1 cellular context compared by ENCODE assay signal in genomic region chr3:49358217-49358883, GRCh38.
TF ChIP-seq lines count a peak whose summit lies in the region.

TSS of gene GPX1 (minus strand) at chr3:49358353. CDS start at chr3:49358278, 75 bp downstream.

TF ChIP-seq in HepG2, 621 proteins besides CTCF, POLR2A, EP300 and RAD21 (continued from another document and continues in another):
- TF ChIP-seq HNF1A (IDR thresholded peaks at IDR 0.05; ENCODE audit: low read depth) (no peak; the same call in 1 of the 2 replicates), HNF1A (CRISPR knock-in tag; IDR thresholded peaks at IDR 0.05; ENCODE audit: borderline replicate concordance) (peak; percentile 38; the same call in 1 of the 2 replicates), DBP (CRISPR knock-in tag; IDR thresholded peaks at IDR 0.05; ENCODE audit: not compliant biosample characterization) (no peak), ZNF883 (CRISPR knock-in tag; IDR thresholded peaks at IDR 0.05; ENCODE audit: not compliant biosample characterization) (peak; percentile 21), PHF8 (CRISPR knock-in tag; IDR thresholded peaks at IDR 0.05) (peak; percentile 65), PRPF4 (IDR thresholded peaks at IDR 0.05; ENCODE audit: low read depth, low read length, poor library complexity, severe bottlenecking) (no peak), RBM39 (IDR thresholded peaks at IDR 0.05; ENCODE audit: low read depth, low read length, poor library complexity, severe bottlenecking) (peak; percentile 88), KDM6A (CRISPR knock-in tag; IDR thresholded peaks at IDR 0.05; ENCODE audit: low read depth) (no peak), ARNTL (CRISPR knock-in tag; IDR thresholded peaks at IDR 0.05) (peak; percentile 89), PHF20 (CRISPR knock-in tag; IDR thresholded peaks at IDR 0.05) (peak; percentile 78), ZNF547 (CRISPR knock-in tag; IDR thresholded peaks at IDR 0.05) (no peak), SRY (CRISPR knock-in tag; IDR thresholded peaks at IDR 0.05) (no peak), ZNF724P (CRISPR knock-in tag; IDR thresholded peaks at IDR 0.05; ENCODE audit: borderline replicate concordance) (peak; percentile 78; the same call in 1 of the 2 replicates), ZNF646 (CRISPR knock-in tag; IDR thresholded peaks at IDR 0.05) (0 out of 2 replicates have a peak, but pooled peaks have one; percentile 13), ZNF777 (CRISPR knock-in tag; IDR thresholded peaks at IDR 0.05) (peak; percentile 42; the same call in 1 of the 2 replicates), ZBTB25 (CRISPR knock-in tag; IDR thresholded peaks at IDR 0.05) (peak; percentile 89; the same call in 1 of the 2 replicates), BORCS8-MEF2B (CRISPR knock-in tag; IDR thresholded peaks at IDR 0.05) (peak; percentile 97), HOXA5 (CRISPR knock-in tag; IDR thresholded peaks at IDR 0.05) (peak; percentile 35; the same call in 1 of the 2 replicates), MEIS1 (CRISPR knock-in tag; IDR thresholded peaks at IDR 0.05; ENCODE audit: borderline replicate concordance) (no peak), CEBPG (CRISPR knock-in tag; IDR thresholded peaks at IDR 0.05) (peak; percentile 3; the same call in 1 of the 2 replicates), ZNF788 (CRISPR knock-in tag; IDR thresholded peaks at IDR 0.05; ENCODE audit: borderline replicate concordance) (peak; percentile 93; the same call in 1 of the 2 replicates), IRF2 (CRISPR knock-in tag; IDR thresholded peaks at IDR 0.05) (peak; percentile 76; the same call in 1 of the 2 replicates), SMARCE1 (IDR thresholded peaks at IDR 0.05; ENCODE audit: borderline replicate concordance) (no peak), ZNF691 (CRISPR knock-in tag; IDR thresholded peaks at IDR 0.05; ENCODE audit: borderline replicate concordance, low read depth) (peak; percentile 19; the same call in 1 of the 2 replicates), MXD1 (CRISPR knock-in tag; IDR thresholded peaks at IDR 0.05) (peak; percentile 91; the same call in 1 of the 2 replicates), KDM2A (CRISPR knock-in tag; IDR thresholded peaks at IDR 0.05; ENCODE audit: borderline replicate concordance, low read depth) (peak; percentile 99), ZNF574 (CRISPR knock-in tag; IDR thresholded peaks at IDR 0.05) (peak; percentile 87), TRIM24 (CRISPR knock-in tag; IDR thresholded peaks at IDR 0.05) (no peak), IRF9 (CRISPR knock-in tag; IDR thresholded peaks at IDR 0.05; ENCODE audit: borderline replicate concordance) (no peak), SALL1 (CRISPR knock-in tag; IDR thresholded peaks at IDR 0.05) (peak; percentile 89), TMF1 (CRISPR knock-in tag; IDR thresholded peaks at IDR 0.05; ENCODE audit: low read depth) (peak; percentile 83; the same call in 1 of the 2 replicates), REXO4 (CRISPR knock-in tag; IDR thresholded peaks at IDR 0.05; ENCODE audit: borderline replicate concordance) (no peak), ELF3 (CRISPR knock-in tag; IDR thresholded peaks at IDR 0.05) (peak; percentile 87; the same call in 1 of the 2 replicates), REL (CRISPR knock-in tag; conservative IDR thresholded peaks at IDR 0.05) (0 out of 2 replicates have a peak, but pooled peaks have one; percentile 42), ZNF280D (CRISPR knock-in tag; IDR thresholded peaks at IDR 0.05) (peak; percentile 57; the same call in 1 of the 2 replicates), RAD51 (IDR thresholded peaks at IDR 0.05; ENCODE audit: borderline replicate concordance) (peak; percentile 94), HMG20B (CRISPR knock-in tag; conservative IDR thresholded peaks at IDR 0.05) (peak; percentile 55), MIER2 (CRISPR knock-in tag; IDR thresholded peaks at IDR 0.05) (no peak), PHF21A (CRISPR knock-in tag; IDR thresholded peaks at IDR 0.05) (peak; percentile 91)
